Comparison of ENCODE assay signal across 9 cellular contexts in the genomic region with DNA sequence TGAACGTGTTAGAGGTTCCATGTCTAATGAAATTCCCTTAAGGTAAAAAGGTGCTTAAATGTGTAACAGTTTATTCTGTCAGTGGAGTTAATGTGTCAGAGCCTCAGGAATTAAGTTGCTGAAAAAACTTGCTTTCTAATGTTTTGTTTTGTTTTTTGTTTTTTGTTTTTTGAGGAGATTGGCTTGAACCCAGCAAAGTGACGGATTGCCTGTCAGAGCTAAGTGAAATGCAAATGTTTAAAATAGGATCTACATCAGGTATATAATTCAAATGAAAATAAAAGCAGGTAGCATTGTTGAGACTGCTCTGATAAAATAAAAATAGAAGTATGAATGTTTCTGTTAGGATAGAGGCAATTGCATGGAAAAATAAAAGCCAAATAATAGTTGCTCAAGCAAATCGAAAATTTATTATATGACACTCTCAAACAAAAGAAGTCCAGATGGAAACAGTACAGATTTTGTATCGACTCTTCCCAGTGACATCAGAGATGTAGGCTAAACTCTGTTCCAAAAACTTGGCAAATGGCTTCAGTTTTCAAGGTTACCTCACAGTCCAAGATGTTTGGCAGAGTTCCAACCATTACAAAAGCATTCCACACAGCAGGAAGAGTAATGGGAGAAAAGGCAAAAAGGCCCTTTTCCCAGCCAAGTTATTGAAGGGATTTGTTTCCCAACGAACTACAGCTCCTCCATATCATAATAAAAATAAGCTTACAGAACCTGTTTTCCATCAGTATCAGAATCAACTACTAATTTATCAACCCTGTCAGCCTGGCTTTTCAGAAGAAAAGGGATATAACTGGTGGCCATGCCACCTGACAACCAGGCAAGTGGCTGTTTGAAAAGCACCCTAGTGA.
DNase-seq lines count a peak whose midpoint lies in the region; ATAC-seq and TF ChIP-seq lines count a peak whose summit lies in the region.
"Had no signal": no experiment of that assay in that cellular context is flagged by ENCODE, and none has a peak within 500 bp of the region (broad histone marks: within the 10 kb centered on the region; RNA-seq: fewer than 3 reads in every experiment).

No MANE protein-coding gene starts in this region.

- H3K18ac ChIP-seq in mesendoderm (ENCODE audit: low read length) = no peak overlapping the region

- H3K79me2 ChIP-seq in mesendoderm (ENCODE audit: control insufficient read depth, insufficient read depth, low read length) = no peaks in the 10 kb centered on the region

- TF ChIP-seq POLR2A in gastroesophageal sphincter (IDR thresholded peaks at IDR 0.05) (no peak), thyroid gland (IDR thresholded peaks at IDR 0.05) (no peak)

- no peak overlapping the region for H4K8ac ChIP-seq in mesendoderm (ENCODE audit: low read depth, low read length)

- POLR2A ChIA-PET in CD8-positive, alpha-beta memory T cell (lab: Charles Lee) = no interaction called here

- H3K4me1 ChIP-seq in gastroesophageal sphincter = peaks cover 0 to 26% (median 0%) of the 10 kb centered on the region in 3 donors
- peaks cover 20 to 24% of the 10 kb centered on the region in 2 donors for H3K4me1 ChIP-seq in thyroid gland
- no peaks in the 10 kb centered on the region for H3K4me1 ChIP-seq in mesendoderm (ENCODE audit: control insufficient read depth, low read depth, low read length)
- H3K4me1 ChIP-seq in CD8-positive, alpha-beta memory T cell (ENCODE audit: insufficient read depth, low read length) = no peaks in the 10 kb centered on the region

- H3K27ac ChIP-seq in gastroesophageal sphincter (peak overlapping the region in 3 of 4 donors; percentile 15 to 64 (median 51)), thyroid gland (peak overlapping the region in 2 of 3 donors; percentile 17 to 87), mesendoderm (ENCODE audit: low read depth, low read length) (no peak overlapping the region)
- no peak overlapping the region for H3K27ac ChIP-seq in CD8-positive, alpha-beta memory T cell (ENCODE audit: low read depth, low read length)
- H3K27ac ChIP-seq: 22Rv1 had no signal

- DNase-seq in NCI-H1417 (lab: John Stamatoyannopoulos, UW) (peak in 2 of 3 experiments; percentile 44 to 78), NCI-H1417 treated with DMSO at 0.1 percent for 48 hours (lab: John Stamatoyannopoulos, UW) (no peak), RPMI7951 (ENCODE audit: low read depth) (peak; percentile 24), thyroid gland (peak; percentile 18 to 31), mesendoderm (no peak), epidermal melanocyte (ENCODE audit: insufficient read length, low spot score) (no peak)
- DNase-seq in CD8-positive, alpha-beta memory T cell = no peak

- H2BK120ac ChIP-seq in mesendoderm (ENCODE audit: low read depth, low read length) = no peak overlapping the region

- intact Hi-C loops in thyroid gland (cut with DNase I) = no loop called here

- H2BK5ac ChIP-seq in mesendoderm (ENCODE audit: low read length) = no peak overlapping the region

- no peak overlapping the region for H4K5ac ChIP-seq in mesendoderm (ENCODE audit: low read length)

- H3K36me3 Mint-ChIP-seq in CD8-positive, alpha-beta memory T cell = no peaks in the 10 kb centered on the region

- H3K4me1 Mint-ChIP-seq in CD8-positive, alpha-beta memory T cell = no peaks in the 10 kb centered on the region

- H3K56ac ChIP-seq in mesendoderm (ENCODE audit: low read length) = no peak overlapping the region

- H3K23ac ChIP-seq in mesendoderm (ENCODE audit: low read length) = no peak overlapping the region

- H3K27me3 ChIP-seq in gastroesophageal sphincter = no peaks in the 10 kb centered on the region
- H3K27me3 ChIP-seq in thyroid gland = no peaks in the 10 kb centered on the region
- no peaks in the 10 kb centered on the region for H3K27me3 ChIP-seq in mesendoderm (ENCODE audit: insufficient read depth, low read length, poor library complexity)
- no peaks in the 10 kb centered on the region for H3K27me3 ChIP-seq in CD8-positive, alpha-beta memory T cell (ENCODE audit: insufficient read depth, low read length, poor library complexity, severe bottlenecking)

- H3K4me3 Mint-ChIP-seq in CD8-positive, alpha-beta memory T cell = no peak overlapping the region

- ATAC-seq in gastroesophageal sphincter = peak; percentile 48

- CTCF ChIA-PET in CD8-positive, alpha-beta memory T cell (lab: Charles Lee) = interaction anchor here (1.3 kb wide), 1 partner anchor 15 kb away, joined by 3 read pairs; no protein-coding TSS in a partner anchor

- no peak overlapping the region for H3K4ac ChIP-seq in mesendoderm (ENCODE audit: low read depth, low read length)

- H3K4me3 ChIP-seq in gastroesophageal sphincter (no peak overlapping the region), thyroid gland (replicated peaks in 1 of 3) (no peak overlapping the region), mesendoderm (ENCODE audit: low read length) (no peak overlapping the region)
- no peak overlapping the region for H3K4me3 ChIP-seq in CD8-positive, alpha-beta memory T cell (ENCODE audit: low read length)

- H2BK15ac ChIP-seq in mesendoderm (replicated peaks; ENCODE audit: low read depth) = no peak overlapping the region

- no peaks in the 10 kb centered on the region for H3K36me3 ChIP-seq in gastroesophageal sphincter
- H3K36me3 ChIP-seq in thyroid gland = no peaks in the 10 kb centered on the region
- no peaks in the 10 kb centered on the region for H3K36me3 ChIP-seq in mesendoderm (ENCODE audit: control insufficient read depth, insufficient read depth, low read length)
- no peaks in the 10 kb centered on the region for H3K36me3 ChIP-seq in CD8-positive, alpha-beta memory T cell (ENCODE audit: insufficient read depth, low read length)

- TF ChIP-seq CTCF in gastroesophageal sphincter (IDR thresholded peaks at IDR 0.05) (no peak), thyroid gland (IDR thresholded peaks at IDR 0.05) (no peak)

- no peak overlapping the region for H2AK5ac ChIP-seq in mesendoderm (ENCODE audit: low read length)

- H3K4me2 ChIP-seq in mesendoderm (ENCODE audit: low read length) = no peak overlapping the region

- peaks cover 2 to 19% of the 10 kb centered on the region in 2 donors for H3K27me3 Mint-ChIP-seq in CD8-positive, alpha-beta memory T cell

- no peak overlapping the region for H3K27ac Mint-ChIP-seq in CD8-positive, alpha-beta memory T cell

- no peak overlapping the region for H3K9ac ChIP-seq in mesendoderm (ENCODE audit: low read length)

- 14 to 28% methylated on average over 4 to 5 of the region's 5 CpGs for whole genome bisulfite sequencing in gastroesophageal sphincter (ENCODE audit: low coverage in 1 of 2), 2 donors
- 39 to 41% methylated on average over 5 of the region's 5 CpGs for WGBS in thyroid gland, 2 donors
- WGBS in mesendoderm (ENCODE audit: extremely low coverage, insufficient coverage, low lambda C conversion rate) = no CpG with 5 or more reads among the region's 5 CpGs

- no peaks in the 10 kb centered on the region for H3K79me1 ChIP-seq in mesendoderm (ENCODE audit: low read length)

- no peaks in the 10 kb centered on the region for H3K9me3 ChIP-seq in gastroesophageal sphincter
- no peaks in the 10 kb centered on the region for H3K9me3 ChIP-seq in thyroid gland
- no peaks in the 10 kb centered on the region for H3K9me3 ChIP-seq in CD8-positive, alpha-beta memory T cell (ENCODE audit: low read length)

- H3K9me3 Mint-ChIP-seq in CD8-positive, alpha-beta memory T cell = peaks cover 0 to 3% (median 0%) of the 10 kb centered on the region in 5 donors

- TF ChIP-seq EP300 in gastroesophageal sphincter (IDR thresholded peaks at IDR 0.05) = no peak

Comparison
In these comparisons a context has a peak if more than half of its experiments do, and no peak if none do; other contexts are left out.
1. DNase-seq: peak in NCI-H1417 (2 of 3), RPMI7951 (single experiment) and thyroid gland (2 of 2); none in NCI-H1417 treated with DMSO at 0.1 percent for 48 hours (single experiment), mesendoderm (single experiment), CD8-positive, alpha-beta memory T cell (0 of 5) and epidermal melanocyte (single experiment).
2. H3K27ac ChIP-seq: peak in gastroesophageal sphincter (3 of 4) and thyroid gland (2 of 3); none in mesendoderm (single experiment) and CD8-positive, alpha-beta memory T cell (single experiment).